Comparison of ENCODE assay signal across 23 cellular contexts in genomic region chr5:33235304-33235703, GRCh38.
DNase-seq lines count a peak whose midpoint lies in the region; ATAC-seq, FAIRE-seq and TF ChIP-seq lines count a peak whose summit lies in the region.
"Had no signal": no experiment of that assay in that cellular context is flagged by ENCODE, and none has a peak within 500 bp of the region (broad histone marks: within the 10 kb centered on the region; RNA-seq: fewer than 3 reads in every experiment).

No MANE protein-coding gene starts in this region.

- no peaks in the 10 kb centered on the region; the same call in 2 of the 3 replicates for H3K9me3 ChIP-seq in GM12878 (replicated peaks; ENCODE audit: control insufficient read depth, insufficient read depth, low read length)
- no peaks in the 10 kb centered on the region for H3K9me3 ChIP-seq in left lung
- H3K9me3 ChIP-seq: A549 had no signal

- ATAC-seq in GM12878 = no peak
- ATAC-seq in naive B cell (ENCODE audit: low read depth in 2 of 2) = no peak
- no peak for ATAC-seq in left lung
- ATAC-seq: A549 had no signal

- FAIRE-seq in HTR-8/SVneo (lab: Jason Lieb, UNC) (peak; percentile 13), GM12878 (lab: Jason Lieb, UNC) (no peak)
- FAIRE-seq: A549, GM12891, GM18507, H1 had no signal

- no peak for TF ChIP-seq POLR2A in GM12878 (IDR thresholded peaks at IDR 0.05; ENCODE audit: low read depth, low read length)

- TF ChIP-seq EP300 in GM12878 (IDR thresholded peaks at IDR 0.05; ENCODE audit: borderline replicate concordance in 1 of 2, control insufficient read depth in 1 of 2, low read depth in 2 of 2, low read length in 2 of 2) = no peak

- no TSS peak for BruUV-seq in GM12878 (replicated peaks; lab: Mats Ljungman, UMichigan)

- SMC1A ChIA-PET in GM12878 (lab: Charles Lee; ENCODE audit: uncharacterized antibody, unreplicated experiment) = no interaction called here

- 47% methylated on average over 4 of the region's 4 CpGs for WGBS in GM12878 (ENCODE audit: insufficient coverage, insufficient replicate concordance, low lambda C conversion rate, missing lambda C conversion rate)

- no peak overlapping the region for H3K9ac ChIP-seq in GM12878 (ENCODE audit: control insufficient read depth, insufficient read depth, low read length)
- H3K9ac ChIP-seq: BLaER1 had no signal

- CTCF ChIA-PET in activated naive CD4-positive, alpha-beta T cell treated with anti-CD3 and anti-CD28 coated beads, Interleukin-2, amount 10 ng/mL, durations not matched to agents 7 days and 5 days (lab: Charles Lee) = no interaction called here
- CTCF ChIA-PET in GM12878 (lab: Yijun Ruan, JAX) = no interaction called here

- TF ChIP-seq RAD21 in GM12878 (IDR thresholded peaks at IDR 0.05; ENCODE audit: insufficient read depth, low read depth, low read length) = no peak

- H3K36me3 Mint-ChIP-seq in activated naive CD4-positive, alpha-beta T cell treated with anti-CD3 and anti-CD28 coated beads, Interleukin-2, amount 10 ng/mL, durations not matched to agents 7 days and 5 days = no peaks in the 10 kb centered on the region
- H3K36me3 Mint-ChIP-seq in naive B cell = no peaks in the 10 kb centered on the region
- H3K36me3 Mint-ChIP-seq: CD8-positive, alpha-beta T cell had no signal

- TF ChIP-seq CTCF in GM12878 (IDR thresholded peaks at IDR 0.05 in 2 of 3, conservative IDR thresholded peaks at IDR 0.05 in 1 of 3; ENCODE audit: control insufficient read depth in 2 of 3, extremely low read depth in 1 of 3, insufficient read depth in 1 of 3, low read depth in 3 of 3, low read length in 3 of 3) (no peak), left lung (IDR thresholded peaks at IDR 0.05) (no peak)

- H3K4me1 ChIP-seq in GM12878 (ENCODE audit: control insufficient read depth, insufficient read depth, low read length) (peaks cover 11% of the 10 kb centered on the region), left lung (no peaks in the 10 kb centered on the region)
- H3K4me1 ChIP-seq: A549 had no signal

- H3K27me3 Mint-ChIP-seq in activated naive CD4-positive, alpha-beta T cell treated with anti-CD3 and anti-CD28 coated beads, Interleukin-2, amount 10 ng/mL, durations not matched to agents 7 days and 5 days = no peaks in the 10 kb centered on the region
- H3K27me3 Mint-ChIP-seq in naive B cell = no peaks in the 10 kb centered on the region

- H3K9me3 Mint-ChIP-seq in activated naive CD4-positive, alpha-beta T cell treated with anti-CD3 and anti-CD28 coated beads, Interleukin-2, amount 10 ng/mL, durations not matched to agents 7 days and 5 days = peaks cover 3% of the 10 kb centered on the region
- peaks cover 0 to 5% (median 0%) of the 10 kb centered on the region in 7 donors for H3K9me3 Mint-ChIP-seq in naive B cell
- H3K9me3 Mint-ChIP-seq: CD8-positive, alpha-beta T cell had no signal

- RAD21 ChIA-PET in GM12878 (lab: Charles Lee; ENCODE audit: unreplicated experiment) = no interaction called here

- H3K4me3 Mint-ChIP-seq in activated naive CD4-positive, alpha-beta T cell treated with anti-CD3 and anti-CD28 coated beads, Interleukin-2, amount 10 ng/mL, durations not matched to agents 7 days and 5 days = no peak overlapping the region
- peak overlapping the region in 1 of 8 donors; percentile 37 for H3K4me3 Mint-ChIP-seq in naive B cell
- H3K4me3 Mint-ChIP-seq: CD8-positive, alpha-beta T cell had no signal

- POLR2A ChIA-PET in GM12878 (lab: Charles Lee) = no interaction called here

- H3K27ac Mint-ChIP-seq in activated naive CD4-positive, alpha-beta T cell treated with anti-CD3 and anti-CD28 coated beads, Interleukin-2, amount 10 ng/mL, durations not matched to agents 7 days and 5 days = peak overlapping the region; percentile 87
- peak overlapping the region in 4 of 6 donors; percentile 12 to 21 (median 15) for H3K27ac Mint-ChIP-seq in naive B cell

- H3K79me2 ChIP-seq in GM12878 (ENCODE audit: control insufficient read depth, insufficient read depth, low read length) = no peaks in the 10 kb centered on the region

- H3K4me3 ChIP-seq in GM12878 (no peak overlapping the region), left lung (no peak overlapping the region)
- H3K4me3 ChIP-seq: A549, BLaER1, SK-N-MC had no signal

- intact Hi-C loops in GM12878 (cut with micrococcal nuclease; ENCODE audit: unreplicated experiment) = no loop called here
- intact Hi-C loops in left lung (cut with DNase I) = no loop called here

- H3K27me3 ChIP-seq in GM12878 (replicated peaks in 1 of 2; ENCODE audit: control insufficient read depth in 2 of 2, insufficient read depth in 2 of 2, low read length in 1 of 2) (no peaks in the 10 kb centered on the region), left lung (no peaks in the 10 kb centered on the region)
- H3K27me3 ChIP-seq: BLaER1 had no signal

- H2AFZ ChIP-seq in GM12878 (ENCODE audit: control insufficient read depth, low read depth, low read length) = peak overlapping the region; percentile 1; the same call in 1 of the 2 replicates

- no peak overlapping the region for H3K4me2 ChIP-seq in GM12878 (ENCODE audit: control insufficient read depth, insufficient read depth)
- H3K4me2 ChIP-seq: A549 had no signal

- no peak for DNase-seq in activated naive CD4-positive, alpha-beta T cell treated with anti-CD3 and anti-CD28 coated beads, Interleukin-2, amount 10 ng/mL, durations not matched to agents 7 days and 5 days
- no peak for DNase-seq in activated naive CD4-positive, alpha-beta T cell treated with anti-CD3 and anti-CD28 coated beads, Interleukin-2, amount 50 U/mL, for 16 hours
- DNase-seq in HTR-8/SVneo (ENCODE audit: insufficient read length, low spot score) (no peak), GM12878 (ENCODE audit: low read depth, low spot score) (no peak), naive B cell (no peak), NCI-H1694 (lab: John Stamatoyannopoulos, UW) (no peak), left lung (no peak), putamen (ENCODE audit: low spot score) (no peak)
- DNase-seq: CD8-positive, alpha-beta T cell; DMS53; EL; NCI-H1436 treated with DMSO at 0.1 percent for 48 hours; NCI-H2029 treated with DMSO at 0.1 percent for 48 hours; NCI-H2171; NCI-H446; NCI-H69; Right ventricle myocardium superior had no signal

- H3K36me3 ChIP-seq in GM12878 (ENCODE audit: control insufficient read depth in 2 of 2, insufficient read depth in 2 of 2, low read length in 1 of 2) = no peaks in the 10 kb centered on the region
- H3K36me3 ChIP-seq in left lung = no peaks in the 10 kb centered on the region
- H3K36me3 ChIP-seq: BLaER1 had no signal

- in situ Hi-C loops in GM12878 (cut with MboI) = no loop called here

- H3K27ac ChIP-seq in GM12878 (ENCODE audit: control insufficient read depth, insufficient read depth) (no peak overlapping the region), left lung (no peak overlapping the region)
- H3K27ac ChIP-seq: A549, BLaER1, SK-N-MC had no signal

- H3K4me1 Mint-ChIP-seq in activated naive CD4-positive, alpha-beta T cell treated with anti-CD3 and anti-CD28 coated beads, Interleukin-2, amount 10 ng/mL, durations not matched to agents 7 days and 5 days = peaks cover 39% of the 10 kb centered on the region
- peaks cover 16 to 35% (median 20%) of the 10 kb centered on the region in 3 donors for H3K4me1 Mint-ChIP-seq in naive B cell

- H4K20me1 ChIP-seq in GM12878 (ENCODE audit: control insufficient read depth, insufficient read depth) = no peaks in the 10 kb centered on the region
- H4K20me1 ChIP-seq: BLaER1 had no signal

TF ChIP-seq in GM12878, 131 proteins besides CTCF, POLR2A, EP300 and RAD21 (continues in another document):
- TF ChIP-seq JUND (IDR thresholded peaks at IDR 0.05; ENCODE audit: low read depth, low read length) (no peak), WRNIP1 (IDR thresholded peaks at IDR 0.05; ENCODE audit: borderline replicate concordance, low read depth, low read length) (no peak), STAT1 (conservative IDR thresholded peaks at IDR 0.05) (no peak), RFX5 (IDR thresholded peaks at IDR 0.05; ENCODE audit: low read depth, low read length) (no peak), IKZF1 (conservative IDR thresholded peaks at IDR 0.05) (no peak), SMC3 (IDR thresholded peaks at IDR 0.05; ENCODE audit: borderline replicate concordance, low read length) (no peak)
- TF ChIP-seq, protein P1, sequence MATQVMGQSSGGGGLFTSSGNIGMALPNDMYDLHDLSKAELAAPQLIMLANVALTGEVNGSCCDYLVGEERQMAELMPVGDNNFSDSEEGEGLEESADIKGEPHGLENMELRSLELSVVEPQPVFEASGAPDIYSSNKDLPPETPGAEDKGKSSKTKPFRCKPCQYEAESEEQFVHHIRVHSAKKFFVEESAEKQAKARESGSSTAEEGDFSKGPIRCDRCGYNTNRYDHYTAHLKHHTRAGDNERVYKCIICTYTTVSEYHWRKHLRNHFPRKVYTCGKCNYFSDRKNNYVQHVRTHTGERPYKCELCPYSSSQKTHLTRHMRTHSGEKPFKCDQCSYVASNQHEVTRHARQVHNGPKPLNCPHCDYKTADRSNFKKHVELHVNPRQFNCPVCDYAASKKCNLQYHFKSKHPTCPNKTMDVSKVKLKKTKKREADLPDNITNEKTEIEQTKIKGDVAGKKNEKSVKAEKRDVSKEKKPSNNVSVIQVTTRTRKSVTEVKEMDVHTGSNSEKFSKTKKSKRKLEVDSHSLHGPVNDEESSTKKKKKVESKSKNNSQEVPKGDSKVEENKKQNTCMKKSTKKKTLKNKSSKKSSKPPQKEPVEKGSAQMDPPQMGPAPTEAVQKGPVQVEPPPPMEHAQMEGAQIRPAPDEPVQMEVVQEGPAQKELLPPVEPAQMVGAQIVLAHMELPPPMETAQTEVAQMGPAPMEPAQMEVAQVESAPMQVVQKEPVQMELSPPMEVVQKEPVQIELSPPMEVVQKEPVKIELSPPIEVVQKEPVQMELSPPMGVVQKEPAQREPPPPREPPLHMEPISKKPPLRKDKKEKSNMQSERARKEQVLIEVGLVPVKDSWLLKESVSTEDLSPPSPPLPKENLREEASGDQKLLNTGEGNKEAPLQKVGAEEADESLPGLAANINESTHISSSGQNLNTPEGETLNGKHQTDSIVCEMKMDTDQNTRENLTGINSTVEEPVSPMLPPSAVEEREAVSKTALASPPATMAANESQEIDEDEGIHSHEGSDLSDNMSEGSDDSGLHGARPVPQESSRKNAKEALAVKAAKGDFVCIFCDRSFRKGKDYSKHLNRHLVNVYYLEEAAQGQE (IDR thresholded peaks at IDR 0.05; ENCODE audit: low read depth, low read length) = no peak
- TF ChIP-seq, protein P2, sequence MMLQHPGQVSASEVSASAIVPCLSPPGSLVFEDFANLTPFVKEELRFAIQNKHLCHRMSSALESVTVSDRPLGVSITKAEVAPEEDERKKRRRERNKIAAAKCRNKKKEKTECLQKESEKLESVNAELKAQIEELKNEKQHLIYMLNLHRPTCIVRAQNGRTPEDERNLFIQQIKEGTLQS (IDR thresholded peaks at IDR 0.05; ENCODE audit: borderline replicate concordance, extremely low read depth, low read depth, low read length) = no peak
